Comparison of ENCODE assay signal across 3 cellular contexts in the genomic region with DNA sequence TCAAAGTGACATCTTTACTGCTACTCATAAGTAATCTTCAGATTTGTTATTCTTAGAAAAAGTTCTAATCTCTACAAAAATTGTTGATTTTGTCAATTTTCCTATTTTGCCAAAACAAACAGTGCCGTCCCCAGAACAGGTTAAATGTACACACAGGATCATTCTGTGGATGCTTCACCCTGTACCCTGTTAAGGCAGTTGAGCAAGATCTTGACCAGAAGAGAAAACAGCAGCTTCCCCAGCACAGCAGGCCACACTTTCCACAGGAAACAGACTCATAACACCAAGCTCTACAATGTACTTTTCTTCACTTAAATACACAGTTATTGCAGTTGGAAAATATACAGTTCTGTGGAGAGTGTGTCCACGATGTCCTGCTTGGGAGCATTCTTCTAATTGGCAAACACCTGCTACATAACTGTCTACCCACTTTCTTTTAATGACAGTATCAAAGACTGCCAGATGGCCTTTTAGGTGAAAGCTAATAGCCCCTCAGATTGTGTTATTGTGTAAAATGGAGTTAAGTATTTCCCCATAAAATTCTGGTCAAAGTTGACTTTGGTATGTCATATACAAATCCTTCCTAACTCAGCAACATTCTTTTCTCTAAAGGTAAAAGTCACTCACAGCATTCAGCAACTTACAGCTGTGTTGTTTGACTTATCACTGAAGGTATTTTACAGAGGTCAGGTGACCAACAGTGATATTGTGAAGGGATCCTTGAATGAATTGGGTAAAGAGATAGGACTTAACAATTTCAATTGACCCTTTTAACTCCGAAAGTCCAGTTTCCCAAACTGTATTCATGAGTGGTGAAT.
TF ChIP-seq lines count a peak whose summit lies in the region.

No MANE protein-coding gene starts in this region.

TF ChIP-seq in HEK293, 187 proteins besides CTCF, POLR2A, EP300 and RAD21:
- TF ChIP-seq OVOL3 (tag by site-specific recombination; IDR thresholded peaks at IDR 0.05) (0 out of 2 replicates have a peak, but pooled peaks have one; percentile 18), ZNF223 (tag by site-specific recombination; IDR thresholded peaks at IDR 0.05) (no peak)
- TF ChIP-seq, protein P1, sequence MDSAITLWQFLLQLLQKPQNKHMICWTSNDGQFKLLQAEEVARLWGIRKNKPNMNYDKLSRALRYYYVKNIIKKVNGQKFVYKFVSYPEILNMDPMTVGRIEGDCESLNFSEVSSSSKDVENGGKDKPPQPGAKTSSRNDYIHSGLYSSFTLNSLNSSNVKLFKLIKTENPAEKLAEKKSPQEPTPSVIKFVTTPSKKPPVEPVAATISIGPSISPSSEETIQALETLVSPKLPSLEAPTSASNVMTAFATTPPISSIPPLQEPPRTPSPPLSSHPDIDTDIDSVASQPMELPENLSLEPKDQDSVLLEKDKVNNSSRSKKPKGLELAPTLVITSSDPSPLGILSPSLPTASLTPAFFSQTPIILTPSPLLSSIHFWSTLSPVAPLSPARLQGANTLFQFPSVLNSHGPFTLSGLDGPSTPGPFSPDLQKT (IDR thresholded peaks at IDR 0.05; ENCODE audit: borderline replicate concordance, low read depth, low read length), result no peak
- TF ChIP-seq, protein P2, sequence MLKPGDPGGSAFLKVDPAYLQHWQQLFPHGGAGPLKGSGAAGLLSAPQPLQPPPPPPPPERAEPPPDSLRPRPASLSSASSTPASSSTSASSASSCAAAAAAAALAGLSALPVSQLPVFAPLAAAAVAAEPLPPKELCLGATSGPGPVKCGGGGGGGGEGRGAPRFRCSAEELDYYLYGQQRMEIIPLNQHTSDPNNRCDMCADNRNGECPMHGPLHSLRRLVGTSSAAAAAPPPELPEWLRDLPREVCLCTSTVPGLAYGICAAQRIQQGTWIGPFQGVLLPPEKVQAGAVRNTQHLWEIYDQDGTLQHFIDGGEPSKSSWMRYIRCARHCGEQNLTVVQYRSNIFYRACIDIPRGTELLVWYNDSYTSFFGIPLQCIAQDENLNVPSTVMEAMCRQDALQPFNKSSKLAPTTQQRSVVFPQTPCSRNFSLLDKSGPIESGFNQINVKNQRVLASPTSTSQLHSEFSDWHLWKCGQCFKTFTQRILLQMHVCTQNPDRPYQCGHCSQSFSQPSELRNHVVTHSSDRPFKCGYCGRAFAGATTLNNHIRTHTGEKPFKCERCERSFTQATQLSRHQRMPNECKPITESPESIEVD (tag by site-specific recombination; IDR thresholded peaks at IDR 0.05), result peak; percentile 67

TF ChIP-seq in WTC11, 78 proteins besides CTCF, POLR2A, EP300 and RAD21 (continued from another document):
- TF ChIP-seq GABPB1 (CRISPR knock-in tag; IDR thresholded peaks at IDR 0.05), result peak; percentile 66; the same call in 1 of the 2 replicates

TF ChIP-seq in HepG2, 621 proteins besides CTCF, POLR2A, EP300 and RAD21 (continues in another document):
- TF ChIP-seq RFXAP (CRISPR knock-in tag; IDR thresholded peaks at IDR 0.05; ENCODE audit: borderline replicate concordance) (peak; percentile 81; the same call in 1 of the 2 replicates), PHF21A (CRISPR knock-in tag; IDR thresholded peaks at IDR 0.05) (0 out of 2 replicates have a peak, but pooled peaks have one; percentile 76), CREM (IDR thresholded peaks at IDR 0.05) (peak; percentile 88), CREM (CRISPR knock-in tag; IDR thresholded peaks at IDR 0.05) (no peak), ZNF879 (CRISPR knock-in tag; IDR thresholded peaks at IDR 0.05) (no peak; the same call in 1 of the 2 replicates), GTF2F1 (IDR thresholded peaks at IDR 0.05; ENCODE audit: low read length) (no peak), NFE2 (CRISPR knock-in tag; IDR thresholded peaks at IDR 0.05) (no peak), WIZ (CRISPR knock-in tag; IDR thresholded peaks at IDR 0.05) (peak; percentile 92; the same call in 1 of the 2 replicates), ZNF124 (CRISPR knock-in tag; IDR thresholded peaks at IDR 0.05) (peak; percentile 96), SRF (IDR thresholded peaks at IDR 0.05; ENCODE audit: low read depth, low read length) (peak; percentile 64; the same call in 1 of the 2 replicates), ZFP37 (CRISPR knock-in tag; IDR thresholded peaks at IDR 0.05; ENCODE audit: borderline replicate concordance) (peak; percentile 94), ZNF616 (CRISPR knock-in tag; IDR thresholded peaks at IDR 0.05; ENCODE audit: low read depth) (peak; percentile 20; the same call in 1 of the 2 replicates), TMF1 (CRISPR knock-in tag; IDR thresholded peaks at IDR 0.05; ENCODE audit: low read depth) (no peak), ZNF33B (CRISPR knock-in tag; IDR thresholded peaks at IDR 0.05) (peak; percentile 88; the same call in 1 of the 2 replicates), POLR2AphosphoS5 (IDR thresholded peaks at IDR 0.05; ENCODE audit: low read depth, low read length) (peak; percentile 31; the same call in 1 of the 2 replicates), ZNF768 (CRISPR knock-in tag; IDR thresholded peaks at IDR 0.05) (no peak; the same call in 1 of the 2 replicates), DR1 (CRISPR knock-in tag; IDR thresholded peaks at IDR 0.05) (no peak), HMG20A (CRISPR knock-in tag; IDR thresholded peaks at IDR 0.05; ENCODE audit: borderline replicate concordance) (peak; percentile 98), ELF4 (CRISPR knock-in tag; IDR thresholded peaks at IDR 0.05; ENCODE audit: borderline replicate concordance) (peak; percentile 56; the same call in 1 of the 2 replicates)
- TF ChIP-seq, protein P3, sequence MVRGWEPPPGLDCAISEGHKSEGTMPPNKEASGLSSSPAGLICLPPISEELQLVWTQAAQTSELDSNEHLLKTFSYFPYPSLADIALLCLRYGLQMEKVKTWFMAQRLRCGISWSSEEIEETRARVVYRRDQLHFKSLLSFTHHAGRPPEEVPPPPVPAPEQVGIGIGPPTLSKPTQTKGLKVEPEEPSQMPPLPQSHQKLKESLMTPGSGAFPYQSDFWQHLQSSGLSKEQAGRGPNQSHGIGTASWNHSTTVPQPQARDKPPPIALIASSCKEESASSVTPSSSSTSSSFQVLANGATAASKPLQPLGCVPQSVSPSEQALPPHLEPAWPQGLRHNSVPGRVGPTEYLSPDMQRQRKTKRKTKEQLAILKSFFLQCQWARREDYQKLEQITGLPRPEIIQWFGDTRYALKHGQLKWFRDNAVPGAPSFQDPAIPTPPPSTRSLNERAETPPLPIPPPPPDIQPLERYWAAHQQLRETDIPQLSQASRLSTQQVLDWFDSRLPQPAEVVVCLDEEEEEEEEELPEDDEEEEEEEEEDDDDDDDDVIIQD (CRISPR knock-in tag; IDR thresholded peaks at IDR 0.05; ENCODE audit: low read depth), result peak; percentile 91
- TF ChIP-seq, protein P4, sequence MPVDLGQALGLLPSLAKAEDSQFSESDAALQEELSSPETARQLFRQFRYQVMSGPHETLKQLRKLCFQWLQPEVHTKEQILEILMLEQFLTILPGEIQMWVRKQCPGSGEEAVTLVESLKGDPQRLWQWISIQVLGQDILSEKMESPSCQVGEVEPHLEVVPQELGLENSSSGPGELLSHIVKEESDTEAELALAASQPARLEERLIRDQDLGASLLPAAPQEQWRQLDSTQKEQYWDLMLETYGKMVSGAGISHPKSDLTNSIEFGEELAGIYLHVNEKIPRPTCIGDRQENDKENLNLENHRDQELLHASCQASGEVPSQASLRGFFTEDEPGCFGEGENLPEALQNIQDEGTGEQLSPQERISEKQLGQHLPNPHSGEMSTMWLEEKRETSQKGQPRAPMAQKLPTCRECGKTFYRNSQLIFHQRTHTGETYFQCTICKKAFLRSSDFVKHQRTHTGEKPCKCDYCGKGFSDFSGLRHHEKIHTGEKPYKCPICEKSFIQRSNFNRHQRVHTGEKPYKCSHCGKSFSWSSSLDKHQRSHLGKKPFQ (CRISPR knock-in tag; IDR thresholded peaks at IDR 0.05; ENCODE audit: insufficient replicate concordance), result no peak
- TF ChIP-seq, protein P5, sequence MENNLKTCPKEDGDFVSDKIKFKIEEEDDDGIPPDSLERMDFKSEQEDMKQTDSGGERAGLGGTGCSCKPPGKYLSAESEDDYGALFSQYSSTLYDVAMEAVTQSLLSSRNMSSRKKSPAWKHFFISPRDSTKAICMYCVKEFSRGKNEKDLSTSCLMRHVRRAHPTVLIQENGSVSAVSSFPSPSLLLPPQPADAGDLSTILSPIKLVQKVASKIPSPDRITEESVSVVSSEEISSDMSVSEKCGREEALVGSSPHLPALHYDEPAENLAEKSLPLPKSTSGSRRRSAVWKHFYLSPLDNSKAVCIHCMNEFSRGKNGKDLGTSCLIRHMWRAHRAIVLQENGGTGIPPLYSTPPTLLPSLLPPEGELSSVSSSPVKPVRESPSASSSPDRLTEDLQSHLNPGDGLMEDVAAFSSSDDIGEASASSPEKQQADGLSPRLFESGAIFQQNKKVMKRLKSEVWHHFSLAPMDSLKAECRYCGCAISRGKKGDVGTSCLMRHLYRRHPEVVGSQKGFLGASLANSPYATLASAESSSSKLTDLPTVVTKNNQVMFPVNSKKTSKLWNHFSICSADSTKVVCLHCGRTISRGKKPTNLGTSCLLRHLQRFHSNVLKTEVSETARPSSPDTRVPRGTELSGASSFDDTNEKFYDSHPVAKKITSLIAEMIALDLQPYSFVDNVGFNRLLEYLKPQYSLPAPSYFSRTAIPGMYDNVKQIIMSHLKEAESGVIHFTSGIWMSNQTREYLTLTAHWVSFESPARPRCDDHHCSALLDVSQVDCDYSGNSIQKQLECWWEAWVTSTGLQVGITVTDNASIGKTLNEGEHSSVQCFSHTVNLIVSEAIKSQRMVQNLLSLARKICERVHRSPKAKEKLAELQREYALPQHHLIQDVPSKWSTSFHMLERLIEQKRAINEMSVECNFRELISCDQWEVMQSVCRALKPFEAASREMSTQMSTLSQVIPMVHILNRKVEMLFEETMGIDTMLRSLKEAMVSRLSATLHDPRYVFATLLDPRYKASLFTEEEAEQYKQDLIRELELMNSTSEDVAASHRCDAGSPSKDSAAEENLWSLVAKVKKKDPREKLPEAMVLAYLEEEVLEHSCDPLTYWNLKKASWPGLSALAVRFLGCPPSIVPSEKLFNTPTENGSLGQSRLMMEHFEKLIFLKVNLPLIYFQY (CRISPR knock-in tag; IDR thresholded peaks at IDR 0.05; ENCODE audit: borderline replicate concordance), result peak; percentile 79; the same call in 1 of the 2 replicates
- TF ChIP-seq, protein P6, sequence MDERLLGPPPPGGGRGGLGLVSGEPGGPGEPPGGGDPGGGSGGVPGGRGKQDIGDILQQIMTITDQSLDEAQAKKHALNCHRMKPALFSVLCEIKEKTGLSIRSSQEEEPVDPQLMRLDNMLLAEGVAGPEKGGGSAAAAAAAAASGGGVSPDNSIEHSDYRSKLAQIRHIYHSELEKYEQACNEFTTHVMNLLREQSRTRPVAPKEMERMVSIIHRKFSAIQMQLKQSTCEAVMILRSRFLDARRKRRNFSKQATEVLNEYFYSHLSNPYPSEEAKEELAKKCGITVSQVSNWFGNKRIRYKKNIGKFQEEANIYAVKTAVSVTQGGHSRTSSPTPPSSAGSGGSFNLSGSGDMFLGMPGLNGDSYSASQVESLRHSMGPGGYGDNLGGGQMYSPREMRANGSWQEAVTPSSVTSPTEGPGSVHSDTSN (CRISPR knock-in tag; IDR thresholded peaks at IDR 0.05), result 0 out of 2 replicates have a peak, but pooled peaks have one; percentile 7
- TF ChIP-seq, protein P7, sequence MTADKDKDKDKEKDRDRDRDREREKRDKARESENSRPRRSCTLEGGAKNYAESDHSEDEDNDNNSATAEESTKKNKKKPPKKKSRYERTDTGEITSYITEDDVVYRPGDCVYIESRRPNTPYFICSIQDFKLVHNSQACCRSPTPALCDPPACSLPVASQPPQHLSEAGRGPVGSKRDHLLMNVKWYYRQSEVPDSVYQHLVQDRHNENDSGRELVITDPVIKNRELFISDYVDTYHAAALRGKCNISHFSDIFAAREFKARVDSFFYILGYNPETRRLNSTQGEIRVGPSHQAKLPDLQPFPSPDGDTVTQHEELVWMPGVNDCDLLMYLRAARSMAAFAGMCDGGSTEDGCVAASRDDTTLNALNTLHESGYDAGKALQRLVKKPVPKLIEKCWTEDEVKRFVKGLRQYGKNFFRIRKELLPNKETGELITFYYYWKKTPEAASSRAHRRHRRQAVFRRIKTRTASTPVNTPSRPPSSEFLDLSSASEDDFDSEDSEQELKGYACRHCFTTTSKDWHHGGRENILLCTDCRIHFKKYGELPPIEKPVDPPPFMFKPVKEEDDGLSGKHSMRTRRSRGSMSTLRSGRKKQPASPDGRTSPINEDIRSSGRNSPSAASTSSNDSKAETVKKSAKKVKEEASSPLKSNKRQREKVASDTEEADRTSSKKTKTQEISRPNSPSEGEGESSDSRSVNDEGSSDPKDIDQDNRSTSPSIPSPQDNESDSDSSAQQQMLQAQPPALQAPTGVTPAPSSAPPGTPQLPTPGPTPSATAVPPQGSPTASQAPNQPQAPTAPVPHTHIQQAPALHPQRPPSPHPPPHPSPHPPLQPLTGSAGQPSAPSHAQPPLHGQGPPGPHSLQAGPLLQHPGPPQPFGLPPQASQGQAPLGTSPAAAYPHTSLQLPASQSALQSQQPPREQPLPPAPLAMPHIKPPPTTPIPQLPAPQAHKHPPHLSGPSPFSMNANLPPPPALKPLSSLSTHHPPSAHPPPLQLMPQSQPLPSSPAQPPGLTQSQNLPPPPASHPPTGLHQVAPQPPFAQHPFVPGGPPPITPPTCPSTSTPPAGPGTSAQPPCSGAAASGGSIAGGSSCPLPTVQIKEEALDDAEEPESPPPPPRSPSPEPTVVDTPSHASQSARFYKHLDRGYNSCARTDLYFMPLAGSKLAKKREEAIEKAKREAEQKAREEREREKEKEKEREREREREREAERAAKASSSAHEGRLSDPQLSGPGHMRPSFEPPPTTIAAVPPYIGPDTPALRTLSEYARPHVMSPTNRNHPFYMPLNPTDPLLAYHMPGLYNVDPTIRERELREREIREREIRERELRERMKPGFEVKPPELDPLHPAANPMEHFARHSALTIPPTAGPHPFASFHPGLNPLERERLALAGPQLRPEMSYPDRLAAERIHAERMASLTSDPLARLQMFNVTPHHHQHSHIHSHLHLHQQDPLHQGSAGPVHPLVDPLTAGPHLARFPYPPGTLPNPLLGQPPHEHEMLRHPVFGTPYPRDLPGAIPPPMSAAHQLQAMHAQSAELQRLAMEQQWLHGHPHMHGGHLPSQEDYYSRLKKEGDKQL (CRISPR knock-in tag; IDR thresholded peaks at IDR 0.05; ENCODE audit: low read depth), result peak; percentile 99
- TF ChIP-seq, protein P8, sequence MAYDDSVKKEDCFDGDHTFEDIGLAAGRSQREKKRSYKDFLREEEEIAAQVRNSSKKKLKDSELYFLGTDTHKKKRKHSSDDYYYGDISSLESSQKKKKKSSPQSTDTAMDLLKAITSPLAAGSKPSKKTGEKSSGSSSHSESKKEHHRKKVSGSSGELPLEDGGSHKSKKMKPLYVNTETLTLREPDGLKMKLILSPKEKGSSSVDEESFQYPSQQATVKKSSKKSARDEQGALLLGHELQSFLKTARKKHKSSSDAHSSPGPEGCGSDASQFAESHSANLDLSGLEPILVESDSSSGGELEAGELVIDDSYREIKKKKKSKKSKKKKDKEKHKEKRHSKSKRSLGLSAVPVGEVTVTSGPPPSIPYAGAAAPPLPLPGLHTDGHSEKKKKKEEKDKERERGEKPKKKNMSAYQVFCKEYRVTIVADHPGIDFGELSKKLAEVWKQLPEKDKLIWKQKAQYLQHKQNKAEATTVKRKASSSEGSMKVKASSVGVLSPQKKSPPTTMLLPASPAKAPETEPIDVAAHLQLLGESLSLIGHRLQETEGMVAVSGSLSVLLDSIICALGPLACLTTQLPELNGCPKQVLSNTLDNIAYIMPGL (CRISPR knock-in tag; IDR thresholded peaks at IDR 0.05; ENCODE audit: borderline replicate concordance in 1 of 2, low read depth in 1 of 2), result peak; percentile 61 to 78; a peak in 3 of 4 replicates
- TF ChIP-seq, protein P9, sequence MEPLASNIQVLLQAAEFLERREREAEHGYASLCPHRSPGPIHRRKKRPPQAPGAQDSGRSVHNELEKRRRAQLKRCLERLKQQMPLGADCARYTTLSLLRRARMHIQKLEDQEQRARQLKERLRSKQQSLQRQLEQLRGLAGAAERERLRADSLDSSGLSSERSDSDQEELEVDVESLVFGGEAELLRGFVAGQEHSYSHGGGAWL (CRISPR knock-in tag; IDR thresholded peaks at IDR 0.05), result no peak
